In the genomic region with DNA sequence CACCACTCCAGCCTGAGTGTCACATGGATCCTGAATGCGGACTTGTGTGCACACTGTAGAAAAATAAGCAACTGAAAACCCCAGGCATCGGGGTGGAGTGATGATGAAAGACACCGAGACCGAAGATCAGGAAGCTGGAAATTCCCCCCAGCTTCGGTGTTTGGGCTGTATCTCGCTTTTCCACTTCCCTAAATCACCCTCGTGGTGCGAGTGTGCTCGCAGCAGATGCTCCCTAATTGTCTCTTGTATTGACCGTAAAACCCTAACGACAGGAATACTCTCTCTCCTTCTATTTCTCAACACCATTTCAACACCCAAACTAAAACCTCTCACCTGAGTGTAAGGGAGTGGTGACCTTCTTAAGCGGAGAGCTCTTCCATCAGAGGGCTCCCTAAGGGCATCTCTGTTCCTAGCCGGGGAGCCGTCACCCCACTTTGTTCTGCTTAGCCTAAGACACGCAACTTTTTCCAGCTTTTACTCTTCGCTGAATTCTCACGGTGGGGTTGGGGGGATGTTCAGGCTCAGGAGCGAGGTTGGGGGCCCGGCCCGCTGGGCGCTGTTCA, we compare ENCODE assay signal across 7 cellular contexts. TPM values are rescaled to one million over a fixed set of nuclear protein-coding genes. Genes with fewer than 3 reads are reported as not detected.
DNase-seq lines count a peak whose midpoint lies in the region; ATAC-seq and TF ChIP-seq lines count a peak whose summit lies in the region.

No MANE protein-coding gene starts in this region.

- H3K4me3 ChIP-seq in esophagus squamous epithelium (peak overlapping the region; percentile 55 to 96 (median 75)), neuron (ENCODE audit: low read length) (peak overlapping the region; percentile 53)

- H3K27ac Mint-ChIP-seq in activated B cell treated with CpG ODN at 0.5 μM for 24 hours, result peak overlapping the region; percentile 99

- H3K4me1 ChIP-seq in esophagus squamous epithelium, result peaks cover 8 to 29% (median 19%) of the 10 kb centered on the region in 3 donors
- peaks cover 31% of the 10 kb centered on the region for H3K4me1 ChIP-seq in neuron (ENCODE audit: insufficient read depth, low read length)

- H3K36me3 ChIP-seq in esophagus squamous epithelium (no peaks in the 10 kb centered on the region), neuron (ENCODE audit: insufficient read depth, low read length) (no peaks in the 10 kb centered on the region)

- peak overlapping the region; percentile 84 for H2AFZ ChIP-seq in neuron (ENCODE audit: low read depth, low read length)

- POLR2A ChIA-PET in activated B cell treated with CpG ODN at 0.5 μM for 24 hours (lab: Charles Lee), result interaction anchor here (0.6 to 5.0 kb wide), 19 partner anchors 9 to 1093 kb away, joined by 3 to 53 read pairs (median 5); a partner anchor contains a TSS

- peak; percentile 4 for ATAC-seq in GM19043 (IDR thresholded peaks at IDR 0.05; ENCODE audit: low read depth, unreplicated experiment)
- ATAC-seq in HG03520 (IDR thresholded peaks at IDR 0.05; ENCODE audit: unreplicated experiment), result peak; percentile 12
- ATAC-seq in activated B cell treated with CpG ODN at 0.5 μM for 24 hours (ENCODE audit: low read depth), result peak; percentile 37

- H3K27ac ChIP-seq in esophagus squamous epithelium, result peak overlapping the region; percentile 23 to 85 (median 76)

- DNase-seq in activated B cell treated with CpG ODN at 0.5 μM for 24 hours, result peak; percentile 37
- no peak for DNase-seq in esophagus squamous epithelium (lab: John Stamatoyannopoulos, UW)
- DNase-seq in NCI-H2029 (lab: John Stamatoyannopoulos, UW), result no peak
- no peak for DNase-seq in NCI-H2227 (lab: John Stamatoyannopoulos, UW; ENCODE audit: unreplicated experiment)

- CTCF ChIA-PET in activated B cell treated with CpG ODN at 0.5 μM for 24 hours (lab: Charles Lee), result interaction anchor here (0.6 to 9.0 kb wide), 3 partner anchors 9 to 92 kb away, joined by 3 to 68 read pairs (median 5); no protein-coding TSS in a partner anchor

- 1 to 2% methylated on average over 11 to 15 of the region's 21 CpGs for whole genome bisulfite sequencing in esophagus squamous epithelium, 2 donors

- H3K27me3 ChIP-seq in esophagus squamous epithelium, result peaks cover 0 to 22% (median 0%) of the 10 kb centered on the region in 4 donors
- no peaks in the 10 kb centered on the region for H3K27me3 ChIP-seq in neuron (ENCODE audit: insufficient read depth, low read length)

- no peak for TF ChIP-seq POLR2A in esophagus squamous epithelium (IDR thresholded peaks at IDR 0.05)

- peaks cover 10% of the 10 kb centered on the region for H3K36me3 Mint-ChIP-seq in activated B cell treated with CpG ODN at 0.5 μM for 24 hours (ENCODE audit: low read depth)

- TF ChIP-seq CTCF in activated B cell treated with CpG ODN at 0.5 μM for 24 hours (IDR thresholded peaks at IDR 0.05) (no peak), esophagus squamous epithelium (IDR thresholded peaks at IDR 0.05) (no peak)

- H3K9me3 ChIP-seq in esophagus squamous epithelium, result no peaks in the 10 kb centered on the region
- H3K9me3 ChIP-seq in neuron (ENCODE audit: low read length), result no peaks in the 10 kb centered on the region

- H3K9me3 Mint-ChIP-seq in activated B cell treated with CpG ODN at 0.5 μM for 24 hours, result no peaks in the 10 kb centered on the region

- peak overlapping the region; percentile 94 for H3K4me3 Mint-ChIP-seq in activated B cell treated with CpG ODN at 0.5 μM for 24 hours

- H3K4me1 Mint-ChIP-seq in activated B cell treated with CpG ODN at 0.5 μM for 24 hours, result peaks cover 81% of the 10 kb centered on the region

- intact Hi-C loops in activated B cell treated with CpG ODN at 0.5 μM for 24 hours (cut with micrococcal nuclease), result loop anchor here (1.0 to 10.0 kb wide), 5 partner anchors 87 to 1108 kb away; a partner anchor contains a TSS
- intact Hi-C loops in esophagus squamous epithelium (cut with DNase I), result no loop called here

- no peaks in the 10 kb centered on the region for H3K27me3 Mint-ChIP-seq in activated B cell treated with CpG ODN at 0.5 μM for 24 hours

RNA-seq across cellular contexts. Expression of a gene that starts 0.6 kb away (rescaled TPM):
- 66.6 and 66.7 TPM in 2 replicates for total RNA-seq in activated B cell treated with CpG ODN at 0.5 μM for 24 hours
- 1 to 10 TPM in 3 of 4 donors, under 1 TPM in 1; 0.64 to 5.3 (median 2.8) TPM for total RNA-seq in esophagus squamous epithelium

Comparison
In these comparisons a context has a peak if more than half of its experiments do, and no peak if none do; other contexts are left out.
1. RNA of a gene that starts 0.6 kb away (total RNA-seq): 66.6 to 66.7 TPM in activated B cell treated with CpG ODN at 0.5 μM for 24 hours; 0.64 to 5.3 TPM in esophagus squamous epithelium; every median in the first group is over 10 times any median in the second.
2. Peak in every context shown above with its lines, with median percentiles within 50 percentile points of each other: ATAC-seq.